26 cellular contexts compared by ENCODE assay signal in the genomic region with DNA sequence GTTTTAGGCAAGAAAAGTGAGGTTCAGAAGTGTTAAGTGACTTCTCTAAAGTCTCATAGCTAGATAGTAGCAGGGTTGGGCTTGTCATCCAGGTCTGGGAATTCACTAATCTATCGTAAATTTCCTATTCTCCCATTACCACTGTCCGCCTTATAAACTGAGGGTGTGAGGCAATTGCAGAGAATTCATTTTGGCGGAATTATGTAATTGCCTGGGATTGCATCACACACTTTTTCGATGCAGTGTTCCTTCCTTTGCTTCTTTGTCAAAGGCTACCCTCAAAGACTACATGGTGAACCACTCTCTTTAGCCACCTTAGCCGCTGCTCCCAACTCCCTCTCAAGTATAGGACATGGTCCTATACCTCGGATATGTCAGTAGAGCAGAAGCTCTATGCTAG. TPM values are rescaled to one million over a fixed set of nuclear protein-coding genes. Genes with fewer than 3 reads are reported as not detected.
"Had no signal": no experiment of that assay in that cellular context is flagged by ENCODE, and none has a peak within 500 bp of the region (broad histone marks: within the 10 kb centered on the region; RNA-seq: fewer than 3 reads in every experiment).

No MANE protein-coding gene starts in this region.

- H3K9me3 ChIP-seq: lower lobe of right lung, mucosa of descending colon, thoracic aorta had no signal

- H3K27ac ChIP-seq: lower lobe of right lung, skin epidermis, thoracic aorta had no signal

- ATAC-seq: activated CD8-positive, alpha-beta T cell treated with anti-CD3 and anti-CD28 coated beads for 36 hours; activated naive CD8-positive, alpha-beta T cell treated with anti-CD3 and anti-CD28 coated beads, Interleukin-2, amount 50 U/mL, for 24 hours; esophagus mucosa; mucosa of descending colon; sciatic nerve had no signal

- H3K4me3 ChIP-seq: lower lobe of right lung, mucosa of descending colon, skin epidermis, thoracic aorta had no signal

- H3K27ac Mint-ChIP-seq: activated B cell treated with CpG ODN at 0.5 μM for 24 hours; activated CD8-positive, alpha-beta T cell treated with anti-CD3 and anti-CD28 coated beads for 36 hours; activated naive CD4-positive, alpha-beta T cell treated with anti-CD3 and anti-CD28 coated beads, Interleukin-2, amount 50 U/mL, for 24 hours; activated naive CD8-positive, alpha-beta T cell treated with anti-CD3 and anti-CD28 coated beads, Interleukin-2, amount 50 U/mL, for 24 hours; activated T-helper 2 cell treated with anti-CD3 and anti-CD28 coated beads, Interferon-gamma antibody, Interleukin-2, Interleukin-4, amounts not matched to agents 10 μg/mL and 5 μg/mL and 100 μg/mL, durations not matched to agents 14 hours and 24 hours and 36 hours; nephron; progenitor cell of endocrine pancreas; stimulated activated naive CD8-positive, alpha-beta T cell treated with anti-CD3 and anti-CD28 coated beads, Interleukin-15, Interleukin-2, amounts not matched to agents 100 ng/mL and 50 ng/mL, for 24 hours had no signal

- FAIRE-seq: urothelium cell line had no signal

- DNase-seq: activated B cell treated with CpG ODN at 0.5 μM for 24 hours; activated CD4-positive, alpha-beta T cell treated with anti-CD3 and anti-CD28 coated beads, Interleukin-2, amount 50 U/mL, for 1 hour; activated CD8-positive, alpha-beta T cell treated with anti-CD3 and anti-CD28 coated beads for 36 hours; activated naive CD8-positive, alpha-beta T cell treated with anti-CD3 and anti-CD28 coated beads, Interleukin-2, amount 50 U/mL, for 24 hours; activated T-cell treated with anti-CD3 and anti-CD28 coated beads, Interleukin-2, amount 50 U/mL, for 48 hours; amygdala; caudate nucleus; foreskin fibroblast; kidney glomerular epithelial cell; lower lobe of right lung; mucosa of descending colon; stimulated activated CD4-positive, alpha-beta T cell treated with anti-CD3 and anti-CD28 coated beads, Interleukin-12 subunit alpha, Interleukin-12 subunit beta, amount 100 ng/mL, for 4 hours; stimulated activated CD4-positive, alpha-beta T cell treated with anti-CD3 and anti-CD28 coated beads, Interleukin-4, amount 100 ng/mL, for 1 hour; trophoblast cell had no signal

- H3K4me1 Mint-ChIP-seq: nephron had no signal

- H3K36me3 Mint-ChIP-seq: activated naive CD4-positive, alpha-beta T cell treated with anti-CD3 and anti-CD28 coated beads, Interleukin-2, amount 50 U/mL, for 24 hours had no signal

- H3K4me3 Mint-ChIP-seq: activated B cell treated with CpG ODN at 0.5 μM for 24 hours; activated CD8-positive, alpha-beta T cell treated with anti-CD3 and anti-CD28 coated beads for 36 hours; activated naive CD4-positive, alpha-beta T cell treated with anti-CD3 and anti-CD28 coated beads, Interleukin-2, amount 50 U/mL, for 24 hours; activated naive CD8-positive, alpha-beta T cell treated with anti-CD3 and anti-CD28 coated beads, Interleukin-2, amount 50 U/mL, for 24 hours; nephron; stimulated activated naive CD8-positive, alpha-beta T cell treated with anti-CD3 and anti-CD28 coated beads, Interleukin-15, Interleukin-2, amounts not matched to agents 100 ng/mL and 50 ng/mL, for 24 hours had no signal

- H3K9me3 Mint-ChIP-seq: activated B cell treated with CpG ODN at 0.5 μM for 24 hours; activated CD8-positive, alpha-beta T cell treated with anti-CD3 and anti-CD28 coated beads for 36 hours; activated naive CD4-positive, alpha-beta T cell treated with anti-CD3 and anti-CD28 coated beads, Interleukin-2, amount 50 U/mL, for 24 hours; activated T-helper 2 cell treated with anti-CD3 and anti-CD28 coated beads, Interferon-gamma antibody, Interleukin-2, Interleukin-4, amounts not matched to agents 10 μg/mL and 5 μg/mL and 100 μg/mL, durations not matched to agents 14 hours and 24 hours and 36 hours; nephron; stimulated activated naive CD8-positive, alpha-beta T cell treated with anti-CD3 and anti-CD28 coated beads, Interleukin-15, Interleukin-2, amounts not matched to agents 100 ng/mL and 50 ng/mL, for 24 hours had no signal

- H3K36me3 ChIP-seq: lower lobe of right lung, thoracic aorta had no signal

RNA-seq across cellular contexts. Expression of gene SELP, which starts 19.1 kb away (rescaled TPM):
- total RNA-seq: osteocyte, progenitor cell of endocrine pancreas, renal cortical epithelial cell had no signal

RNA-seq across cellular contexts. Expression of gene F5, which starts 24.6 kb away (rescaled TPM):
- total RNA-seq: osteocyte had no signal
